Comparison of ENCODE assay signal across 8 cellular contexts in genomic region chr10:75233444-75234016, GRCh38. TPM values are rescaled to one million over a fixed set of nuclear protein-coding genes. Genes with fewer than 3 reads are reported as not detected.
DNase-seq lines count a peak whose midpoint lies in the region; ATAC-seq, FAIRE-seq and TF ChIP-seq lines count a peak whose summit lies in the region.

No MANE protein-coding gene starts in this region.

- no peaks in the 10 kb centered on the region for H3K9me2 ChIP-seq in GM23248 (ENCODE audit: insufficient read depth)

- no TSS peak for BruUV-seq in Panc1 (replicated peaks; lab: Mats Ljungman, UMichigan)

- no peak for FAIRE-seq in H1 (lab: Jason Lieb, UNC)
- no peak for FAIRE-seq in RCC 7860 (lab: Jason Lieb, UNC)

- no peak overlapping the region; the same call in 1 of the 2 replicates for H2BK20ac ChIP-seq in H1 (ENCODE audit: low read length)

- TF ChIP-seq RAD21 in H1 (IDR thresholded peaks at IDR 0.05 in 1 of 2, conservative IDR thresholded peaks at IDR 0.05 in 1 of 2; ENCODE audit: low read depth in 2 of 2, low read length in 2 of 2), result no peak

- no peak overlapping the region for H3K56ac ChIP-seq in H1 (replicated peaks; ENCODE audit: insufficient read length, low read depth, low read length)

- TF ChIP-seq EP300 in H1 (IDR thresholded peaks at IDR 0.05; ENCODE audit: borderline replicate concordance in 1 of 2, low read depth in 2 of 2, low read length in 2 of 2), result no peak

- peak overlapping the region; percentile 61; the same call in 1 of the 2 replicates for H2BK15ac ChIP-seq in H1 (ENCODE audit: low read length)

- peak overlapping the region; percentile 19 for H3K27ac ChIP-seq in GM23248
- peak overlapping the region; percentile 89 for H3K27ac ChIP-seq in Panc1 (ENCODE audit: low read length)
- peak overlapping the region; percentile 48; the same call in 1 of the 2 replicates for H3K27ac ChIP-seq in H1 (ENCODE audit: low read depth, low read length)

- H3K79me2 ChIP-seq in GM23248 (ENCODE audit: insufficient read depth), result peaks cover 27% of the 10 kb centered on the region
- peaks cover 0 to 8% of the 10 kb centered on the region in 2 experiments; a peak in 3 of 4 replicates for H3K79me2 ChIP-seq in H1 (ENCODE audit: control insufficient read depth in 1 of 2, insufficient read depth in 2 of 2, low read length in 2 of 2)

- DNase-seq in GM23248 (peak; percentile 35), Panc1 (ENCODE audit: low read depth, low spot score) (no peak), H1 (ENCODE audit: low read depth in 1 of 2, low spot score in 2 of 2) (no peak), sciatic nerve (ENCODE audit: low spot score) (no peak), NCI-H524 treated with DMSO at 0.1 percent for 48 hours (lab: John Stamatoyannopoulos, UW) (no peak), omental fat pad (ENCODE audit: low spot score) (no peak), RCC 7860 (ENCODE audit: low spot score) (no peak), GF-D8 (lab: John Stamatoyannopoulos, UW) (no peak)

- H3K4me1 ChIP-seq in GM23248 (ENCODE audit: insufficient read depth), result peaks cover 24% of the 10 kb centered on the region
- peaks cover 32% of the 10 kb centered on the region for H3K4me1 ChIP-seq in Panc1 (ENCODE audit: control insufficient read depth, insufficient read depth, low read length)
- H3K4me1 ChIP-seq in H1 (replicated peaks in 1 of 4; ENCODE audit: control insufficient read depth in 3 of 4, insufficient read depth in 4 of 4, low read length in 3 of 4), result peaks cover 0 to 15% (median 10%) of the 10 kb centered on the region in 4 experiments; a peak in 6 of 7 replicates

- H3K4me3 ChIP-seq in GM23248, result no peak overlapping the region
- peak overlapping the region; percentile 31 to 54 for H3K4me3 ChIP-seq in Panc1 (ENCODE audit: low read depth in 2 of 2, low read length in 2 of 2)
- peak overlapping the region; percentile 27 to 70 (median 47); a peak in 6 of 8 replicates for H3K4me3 ChIP-seq in H1 (ENCODE audit: extremely low read depth in 1 of 4, insufficient read depth in 2 of 4, low read depth in 3 of 4, low read length in 4 of 4)

- H3K27me3 ChIP-seq in GM23248 (replicated peaks; ENCODE audit: insufficient read depth), result no peaks in the 10 kb centered on the region
- H3K27me3 ChIP-seq in Panc1 (ENCODE audit: control insufficient read depth, insufficient read depth, low read length), result no peaks in the 10 kb centered on the region
- H3K27me3 ChIP-seq in H1 (replicated peaks in 1 of 4; ENCODE audit: control insufficient read depth in 3 of 4, extremely low read depth in 1 of 4, insufficient read depth in 3 of 4, low read length in 3 of 4), result no peaks in the 10 kb centered on the region

- H3K4me2 ChIP-seq in GM23248 (ENCODE audit: unreplicated experiment) (no peak overlapping the region), H1 (ENCODE audit: insufficient read depth in 1 of 2, low read depth in 2 of 2, low read length in 2 of 2) (peak overlapping the region; percentile 83 to 93)

- peaks cover 13% of the 10 kb centered on the region; the same call in 1 of the 2 replicates for H3K23me2 ChIP-seq in H1 (ENCODE audit: low read depth, low read length)

- peak overlapping the region; percentile 44 for H4K91ac ChIP-seq in H1 (replicated peaks; ENCODE audit: insufficient read length, low read length)

- H4K8ac ChIP-seq in H1 (ENCODE audit: extremely low read depth, insufficient read depth, low read length), result peak overlapping the region; percentile 90

- in situ Hi-C loops in GM23248 (cut with MboI) (loop anchor here (5.0 to 25.0 kb wide), 2 partner anchors 46 to 971 kb away; no protein-coding TSS in a partner anchor), Panc1 (cut with HindIII; ENCODE audit: low pct_unique_long_range_greater_than_20kb, low sequenced_read_pairs) (no loop called here)

- WGBS in GM23248 (ENCODE audit: low coverage in 1 of 2, low lambda C conversion rate in 2 of 2, missing lambda C conversion rate in 2 of 2), 2 experiments, result 50 to 55% methylated on average over 14 of the region's 14 CpGs
- WGBS in H1 (ENCODE audit: extremely low coverage in 1 of 2, insufficient coverage in 1 of 2, insufficient read length in 1 of 2, insufficient replicate concordance in 2 of 2, low coverage in 1 of 2, low lambda C conversion rate in 2 of 2, missing lambda C conversion rate in 1 of 2), 2 experiments, result 57% methylated on average over 13 of the region's 14 CpGs; no CpG with 5 or more reads in 1 of the 2 experiments

- H3K9me3 ChIP-seq in GM23248 (ENCODE audit: low read depth), result no peaks in the 10 kb centered on the region
- no peaks in the 10 kb centered on the region for H3K9me3 ChIP-seq in Panc1 (ENCODE audit: control insufficient read depth, insufficient read depth, low read depth, low read length)
- H3K9me3 ChIP-seq in H1 (ENCODE audit: insufficient read depth in 2 of 2, low read depth in 1 of 2, low read length in 1 of 2), result no peaks in the 10 kb centered on the region

- peaks cover 28% of the 10 kb centered on the region for H3K36me3 ChIP-seq in GM23248 (ENCODE audit: low read depth)
- H3K36me3 ChIP-seq in Panc1 (ENCODE audit: control insufficient read depth, insufficient read depth, low read length), result peaks cover 29% of the 10 kb centered on the region
- peaks cover 13 to 41% (median 19%) of the 10 kb centered on the region in 4 experiments for H3K36me3 ChIP-seq in H1 (ENCODE audit: control insufficient read depth in 2 of 4, insufficient read depth in 4 of 4, low read length in 3 of 4)

- no peak for TF ChIP-seq POLR2A in H1 (IDR thresholded peaks at IDR 0.05; ENCODE audit: control extremely low read depth in 1 of 2, low read depth in 2 of 2, low read length in 2 of 2)

- peak overlapping the region; percentile 95 for H3K18ac ChIP-seq in H1 (ENCODE audit: extremely low read depth, low read length)

- CTCF ChIA-PET in Panc1 (lab: Charles Lee) (no interaction called here), H1 (lab: Charles Lee; ENCODE audit: partially characterized antibody) (interaction anchor here (1.3 to 18.9 kb wide), 6 partner anchors 10 to 87 kb away, joined by 3 to 209 read pairs (median 42); partner anchors contain the start of gene VDAC2)

- H4K5ac ChIP-seq in H1 (ENCODE audit: insufficient read length, low read depth, low read length), result peak overlapping the region; percentile 87

- H4K20me1 ChIP-seq in GM23248 (ENCODE audit: insufficient read depth) (peaks cover 3% of the 10 kb centered on the region; the same call in 1 of the 2 replicates), H1 (replicated peaks in 1 of 2; ENCODE audit: control insufficient read depth in 1 of 2, insufficient read depth in 2 of 2, low read length in 2 of 2) (peaks cover 3% of the 10 kb centered on the region in 2 experiments)

- H2AK5ac ChIP-seq in H1 (ENCODE audit: low read depth, low read length), result peak overlapping the region; percentile 97

- TF ChIP-seq CTCF in Panc1 (IDR thresholded peaks at IDR 0.05) (no peak), H1 (IDR thresholded peaks at IDR 0.05; ENCODE audit: control extremely low read depth in 1 of 3, insufficient read depth in 1 of 3, low read depth in 1 of 3, low read length in 3 of 3) (no peak), omental fat pad (IDR thresholded peaks at IDR 0.05) (no peak)

- peaks cover 48% of the 10 kb centered on the region for H3F3A ChIP-seq in GM23248 (ENCODE audit: insufficient read depth)

- H3K4ac ChIP-seq in H1 (replicated peaks; ENCODE audit: insufficient read length, low read depth, low read length), result no peak overlapping the region

- H3K9ac ChIP-seq in GM23248 (no peak overlapping the region), H1 (replicated peaks in 1 of 4; ENCODE audit: extremely low read depth in 1 of 4, low read depth in 3 of 4, low read length in 3 of 4) (peak overlapping the region in 3 of 4 experiments; percentile 63 to 70 (median 67); a peak in 6 of 7 replicates)

- POLR2A ChIA-PET in Panc1 (lab: Charles Lee) (interaction anchor here (0.6 kb wide), 1 partner anchor 157 kb away, joined by 3 read pairs; no protein-coding TSS in a partner anchor), H1 (lab: Charles Lee; ENCODE audit: partially characterized antibody) (interaction anchor here (0.6 to 27.6 kb wide), 12 partner anchors 12 to 1876 kb away, joined by 3 to 801 read pairs (median 4); partner anchors contain the start of genes SAMD8 and VDAC2)

- ATAC-seq in Panc1 (peak; percentile 14), sciatic nerve (peak; percentile 3), omental fat pad (ENCODE audit: low FRiP score) (no peak)

- intact Hi-C loops in Panc1 (cut with micrococcal nuclease; ENCODE audit: unreplicated experiment) (loop anchor here (5.0 kb wide), 1 partner anchor 121 kb away; the partner anchor contains the start of gene SAMD8), sciatic nerve (cut with DNase I) (loop anchor here (10.0 kb wide), 1 partner anchor 969 kb away; no protein-coding TSS in a partner anchor)

- no peak overlapping the region for H2BK120ac ChIP-seq in H1 (replicated peaks; ENCODE audit: low read depth, low read length)

- H3K14ac ChIP-seq in H1 (ENCODE audit: insufficient read length), result no peak overlapping the region

- no peaks in the 10 kb centered on the region for H3K79me1 ChIP-seq in H1 (ENCODE audit: low read depth, low read length)

- H2BK5ac ChIP-seq in H1 (ENCODE audit: low read depth, low read length), result peak overlapping the region; percentile 85

- H2AFZ ChIP-seq in GM23248 (no peak overlapping the region), H1 (ENCODE audit: low read length) (peak overlapping the region; percentile 36; the same call in 1 of the 2 replicates)

- 0 out of 2 replicates have a peak overlapping the region, but pooled peaks have one; percentile 75 for H2BK12ac ChIP-seq in H1 (ENCODE audit: low read depth, low read length)

- H3K23ac ChIP-seq in H1 (ENCODE audit: insufficient read length), result no peak overlapping the region

RNA-seq across cellular contexts. Expression of gene COMTD1, which starts 2.2 kb away (rescaled TPM):
- total RNA-seq in GM23248 (2014; rRNA removed; shearing (Covaris generic)), result 12.6 and 38.3 TPM in 2 replicates
- polyA plus RNA-seq in GM23248 (2016; fragmentation: Nextera tagmentation; extraction: Ambion mirVana) (8.8 and 9.3 TPM in 2 replicates), H1 (2011; rRNA removed) (42.4 and 59.4 TPM in 2 replicates)
- total RNA-seq in Panc1 (2021; ENCODE audit: unreplicated experiment) (32.8 TPM), sciatic nerve (13.0 TPM), omental fat pad (10 to 100 TPM; 16.1 to 30.6 (median 24.3) TPM)
- 45.1 TPM for polyA plus RNA-seq in Panc1 (2012; ENCODE audit: insufficient read length)
- total RNA-seq in H1 (2021; fragmentation: NEBNext Ultra II Directional; extraction: Animal tissue kit (Norgen Biotek cat#: 25700)), result 31.9 and 32.5 TPM in 2 replicates
- polyA plus RNA-seq in H1 (2011; cell fraction: cytosol; rRNA removed), result 39.1 TPM
- polyA plus RNA-seq in H1 (2011; cell fraction: nucleus; rRNA removed), result 70.0 TPM
- polyA plus RNA-seq in H1 (2012, experiment 1 of 2), result 26.0 to 34.8 TPM (median 30.2 TPM) in 4 replicates
- 26.7 TPM for polyA plus RNA-seq in H1 (2012, experiment 2 of 2)
- 46.2 TPM for polyA plus RNA-seq in H1 (2013, experiment 1 of 2)
- 41.3 TPM for polyA plus RNA-seq in H1 (2013, experiment 2 of 2)
- 2.0 and 2.8 TPM in 2 replicates for polyA minus RNA-seq in H1 (2011; rRNA and poly(A)+ RNA removed)
- 12.6 TPM for polyA minus RNA-seq in H1 (2011; cell fraction: cytosol; rRNA and poly(A)+ RNA removed)
- 10.9 TPM for polyA minus RNA-seq in H1 (2011; cell fraction: nucleus; rRNA and poly(A)+ RNA removed)

RNA-seq across cellular contexts. Expression of gene VDAC2, which starts 22.9 kb away (rescaled TPM):
- 145 and 147 TPM in 2 replicates for total RNA-seq in GM23248 (2014; rRNA removed; shearing (Covaris generic))
- 259 and 268 TPM in 2 replicates for polyA plus RNA-seq in GM23248 (2016; fragmentation: Nextera tagmentation; extraction: Ambion mirVana)
- total RNA-seq in Panc1 (2021; ENCODE audit: unreplicated experiment), result 340 TPM
- 234 TPM for polyA plus RNA-seq in Panc1 (2012; ENCODE audit: insufficient read length)
- 284 and 287 TPM in 2 replicates for total RNA-seq in H1 (2021; fragmentation: NEBNext Ultra II Directional; extraction: Animal tissue kit (Norgen Biotek cat#: 25700))
- polyA plus RNA-seq in H1 (2011; rRNA removed), result 61.8 and 89.8 TPM in 2 replicates
- 96.8 TPM for polyA plus RNA-seq in H1 (2011; cell fraction: cytosol; rRNA removed)
- 39.8 TPM for polyA plus RNA-seq in H1 (2011; cell fraction: nucleus; rRNA removed)
- polyA plus RNA-seq in H1 (2012, experiment 1 of 2), result 219 to 342 TPM (median 230 TPM) in 4 replicates
- 112 TPM for polyA plus RNA-seq in H1 (2012, experiment 2 of 2)
- 194 TPM for polyA plus RNA-seq in H1 (2013, experiment 1 of 2)
- polyA plus RNA-seq in H1 (2013, experiment 2 of 2), result 189 TPM
- 57.0 and 61.8 TPM in 2 replicates for polyA minus RNA-seq in H1 (2011; rRNA and poly(A)+ RNA removed)
- 80.7 TPM for polyA minus RNA-seq in H1 (2011; cell fraction: cytosol; rRNA and poly(A)+ RNA removed)
- 72.0 TPM for polyA minus RNA-seq in H1 (2011; cell fraction: nucleus; rRNA and poly(A)+ RNA removed)
- total RNA-seq in sciatic nerve, result 120 TPM
- total RNA-seq in omental fat pad, result 100 to 1,000 TPM; 111 to 143 (median 131) TPM

Comparison
In these comparisons a context has a peak if more than half of its experiments do, and no peak if none do; other contexts are left out.
1. H3K27ac ChIP-seq: peak in every context shown above with its lines; median percentile 89 in Panc1; 48 in H1; 19 in GM23248.